Comparison of ENCODE assay signal across 1 cellular context in the genomic region with DNA sequence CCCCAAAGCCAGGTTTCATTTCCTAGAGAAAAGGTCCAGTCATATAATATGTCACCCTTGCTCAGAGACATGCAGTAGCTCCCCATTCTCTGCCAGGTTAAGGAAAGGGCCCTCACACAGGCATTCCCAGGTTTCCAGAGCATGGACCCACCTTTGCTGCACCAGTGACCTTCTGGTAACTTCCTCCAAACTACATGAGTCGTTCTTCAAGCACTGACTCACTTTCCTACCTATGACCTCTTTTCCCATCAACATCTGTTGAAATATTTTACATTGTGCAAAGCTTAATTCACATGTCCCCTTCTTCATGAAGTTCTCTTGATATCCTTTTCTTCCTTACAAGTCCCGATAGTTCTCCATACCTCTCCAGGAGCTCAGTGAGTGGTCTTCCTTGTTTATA.
TF ChIP-seq lines count a peak whose summit lies in the region.

No MANE protein-coding gene starts in this region.

TF ChIP-seq in IMR-90, 13 proteins besides CTCF, POLR2A, EP300 and RAD21:
- TF ChIP-seq CEBPB (IDR thresholded peaks at IDR 0.05; ENCODE audit: low read depth, low read length) (0 out of 2 replicates have a peak, but pooled peaks have one; percentile 4), ELK1 (IDR thresholded peaks at IDR 0.05; ENCODE audit: borderline replicate concordance, low read depth, low read length) (no peak), BHLHE40 (IDR thresholded peaks at IDR 0.05; ENCODE audit: low read depth, low read length) (no peak), CHD1 (IDR thresholded peaks at IDR 0.05; ENCODE audit: low read depth, low read length) (no peak), FOS (IDR thresholded peaks at IDR 0.05; ENCODE audit: low read depth, low read length) (no peak)
